Comparison of ENCODE assay signal across 28 cellular contexts in the genomic region with DNA sequence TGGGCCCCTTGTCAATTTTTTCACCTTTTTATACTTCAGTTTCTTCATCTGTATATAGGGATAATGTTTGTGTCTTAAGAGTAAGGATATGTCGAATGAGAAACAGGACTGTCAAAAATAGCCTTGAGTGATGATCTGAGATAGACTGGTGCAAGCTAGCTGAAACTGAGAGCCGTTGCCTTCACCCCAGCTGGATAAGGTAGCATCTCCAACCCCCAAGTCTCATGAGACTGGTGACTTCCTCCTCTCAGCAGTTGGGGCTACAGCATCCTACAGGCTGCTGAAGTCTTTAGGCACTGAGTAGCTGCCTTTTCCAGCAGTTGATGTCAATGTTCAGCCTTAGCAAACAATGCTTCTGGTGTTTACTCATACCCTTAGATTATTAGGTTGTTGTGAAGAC.
A peak's percentile ranks its signal among the peaks of the same experiment; 100 is the strongest.
DNase-seq lines count a peak whose midpoint lies in the region; ATAC-seq lines count a peak whose summit lies in the region.
"Had no signal": no experiment of that assay in that cellular context is flagged by ENCODE, and none has a peak within 500 bp of the region (broad histone marks: within the 10 kb centered on the region; RNA-seq: fewer than 3 reads in every experiment).

No MANE protein-coding gene starts in this region.

- no peak for DNase-seq in CD1c-positive myeloid dendritic cell (ENCODE audit: extremely low spot score)
- DNase-seq in stimulated activated CD4-positive, alpha-beta T cell treated with anti-CD3 and anti-CD28 coated beads, Interleukin-15, amount 100 ng/mL, for 24 hours: no peak
- DNase-seq in glomerular visceral epithelial cell (ENCODE audit: extremely low spot score): no peak
- DNase-seq: activated CD4-positive, alpha-beta T cell treated with anti-CD3 and anti-CD28 coated beads, Interleukin-2, amount 10 ng/mL, durations not matched to agents 24 days and 14 days; activated naive CD4-positive, alpha-beta T cell treated with anti-CD3 and anti-CD28 coated beads for 36 hours; activated T-cell treated with anti-CD3 and anti-CD28 coated beads, Interleukin-2, amount 50 U/mL, for 48 hours; Caco-2; effector memory CD8-positive, alpha-beta T cell; foreskin keratinocyte; H7; immature natural killer cell; IMR-90; mesendoderm; NCI-H1105 treated with DMSO at 0.1 percent for 48 hours; NCI-H2081; NCI-H345; NCI-H82; psoas muscle; Right ventricle myocardium superior; T-helper 9 cell; WERI-Rb-1 had no signal

- ATAC-seq in GM18498 (IDR thresholded peaks at IDR 0.05; ENCODE audit: unreplicated experiment): peak; percentile 59
- ATAC-seq in GM19397 (IDR thresholded peaks at IDR 0.05; ENCODE audit: unreplicated experiment): peak; percentile 78
- peak; percentile 63 for ATAC-seq in HG02870 (IDR thresholded peaks at IDR 0.05; ENCODE audit: unreplicated experiment)
- ATAC-seq in HG03442 (IDR thresholded peaks at IDR 0.05; ENCODE audit: unreplicated experiment): peak; percentile 72
- no peak for ATAC-seq in HG03469 (IDR thresholded peaks at IDR 0.05; ENCODE audit: unreplicated experiment)
- ATAC-seq: effector memory CD8-positive, alpha-beta T cell; esophagus mucosa; foreskin keratinocyte; left lung; psoas muscle had no signal
